19 cellular contexts compared by ENCODE assay signal in the genomic region with DNA sequence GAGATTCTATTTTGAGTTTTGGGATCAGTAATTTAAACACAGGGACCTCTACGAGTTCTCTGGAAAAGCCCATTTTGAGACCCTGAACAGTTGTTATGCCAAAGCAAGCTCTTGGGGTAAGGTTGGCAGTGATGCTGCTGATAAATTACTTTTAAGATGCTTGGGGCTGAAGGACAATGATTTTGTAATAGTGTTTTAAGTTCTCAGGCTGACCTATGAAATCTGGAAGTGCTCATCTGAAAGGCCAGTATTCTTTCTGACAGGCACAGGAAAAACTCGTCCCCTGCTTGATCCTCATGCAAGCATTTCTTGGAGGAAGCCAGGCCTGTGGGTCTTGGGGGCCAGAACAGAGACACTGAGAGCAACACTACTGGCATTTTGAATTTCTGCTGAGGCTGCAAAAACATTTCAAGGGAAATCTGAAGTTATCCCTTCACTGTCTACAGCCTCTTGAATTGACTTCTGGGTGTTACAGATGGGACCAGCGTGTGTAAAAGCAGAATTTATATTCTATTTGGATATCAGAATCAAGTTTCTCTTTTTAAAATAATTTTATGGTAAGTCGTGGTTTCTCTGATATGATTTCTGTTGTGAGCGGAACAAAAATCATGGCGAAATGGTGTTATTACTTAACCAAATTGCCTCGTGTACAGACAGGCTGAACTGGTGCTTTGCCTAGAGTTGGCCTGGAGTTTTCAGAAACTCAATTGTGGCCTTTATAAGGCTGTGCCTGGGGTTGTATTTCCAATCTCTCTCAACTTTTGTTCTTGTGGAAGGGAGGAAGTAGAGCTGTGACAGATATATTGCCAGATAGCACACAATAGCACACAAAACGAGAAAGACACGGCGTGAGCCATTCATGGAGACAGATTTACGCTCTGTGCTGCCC.
DNase-seq lines count a peak whose midpoint lies in the region; ATAC-seq, FAIRE-seq and TF ChIP-seq lines count a peak whose summit lies in the region.
"Had no signal": no experiment of that assay in that cellular context is flagged by ENCODE, and none has a peak within 500 bp of the region (broad histone marks: within the 10 kb centered on the region; RNA-seq: fewer than 3 reads in every experiment).

No MANE protein-coding gene starts in this region.

- peak overlapping the region; percentile 97 for H3K27ac ChIP-seq in OCI-LY1 (ENCODE audit: low read depth, low read length, poor library complexity, severe bottlenecking)
- peak overlapping the region; percentile 20 to 60 (median 48) for H3K27ac ChIP-seq in sigmoid colon

- H3K27me3 ChIP-seq in OCI-LY1 (ENCODE audit: insufficient read depth, low read length) (no peaks in the 10 kb centered on the region), sigmoid colon (no peaks in the 10 kb centered on the region)
- H3K27me3 ChIP-seq: adrenal gland had no signal

- intact Hi-C loops in left ventricle myocardium superior (cut with micrococcal nuclease) (no loop called here), sigmoid colon (cut with DNase I) (no loop called here)

- ATAC-seq in left ventricle myocardium superior: peak; percentile 20
- ATAC-seq in HG02623 (IDR thresholded peaks at IDR 0.05; ENCODE audit: unreplicated experiment): no peak
- ATAC-seq: stimulated activated effector memory CD8-positive, alpha-beta T cell treated with anti-CD3 and anti-CD28 coated beads, Interleukin-12 subunit alpha, Interleukin-12 subunit beta, amount 100 ng/mL, for 72 hours had no signal

- TF ChIP-seq POLR2A in GM12892 (IDR thresholded peaks at IDR 0.05; ENCODE audit: low read depth, low read length) (no peak), sigmoid colon (IDR thresholded peaks at IDR 0.05) (no peak)

- WGBS in sigmoid colon, 2 donors: 72 to 75% methylated on average over 11 of the region's 11 CpGs

- H3K4me2 ChIP-seq in OCI-LY1 (ENCODE audit: low read length): peak overlapping the region; percentile 55

- H3K9ac ChIP-seq in OCI-LY1 (ENCODE audit: low read length): peak overlapping the region; percentile 38

- TF ChIP-seq EP300 in sigmoid colon (IDR thresholded peaks at IDR 0.05): no peak

- H3K4me1 ChIP-seq in OCI-LY1 (ENCODE audit: insufficient read depth, low read length, severe bottlenecking) (peaks cover 99% of the 10 kb centered on the region), sigmoid colon (peaks cover 0 to 59% (median 44%) of the 10 kb centered on the region in 4 donors)

- TF ChIP-seq CTCF in OCI-LY1 (IDR thresholded peaks at IDR 0.05; ENCODE audit: low read length) (no peak), sigmoid colon (IDR thresholded peaks at IDR 0.05) (no peak)

- no peaks in the 10 kb centered on the region for H3K36me3 ChIP-seq in OCI-LY1 (ENCODE audit: insufficient read depth, low read length)
- H3K36me3 ChIP-seq in sigmoid colon: no peaks in the 10 kb centered on the region
- H3K36me3 ChIP-seq: adrenal gland had no signal

- no peak for DNase-seq in GM12892 (ENCODE audit: insufficient read length)
- DNase-seq in left ventricle myocardium superior: no peak
- DNase-seq in sigmoid colon: no peak
- no peak for DNase-seq in NCI-H510A (lab: John Stamatoyannopoulos, UW)
- DNase-seq in AG20443 (ENCODE audit: low spot score): no peak
- DNase-seq: activated CD4-positive, alpha-beta T cell treated with anti-CD3 and anti-CD28 coated beads, Interleukin-2, amount 10 ng/mL, durations not matched to agents 7 days and 5 days; activated T-cell treated with anti-CD3 and anti-CD28 coated beads, Interleukin-2, amount 50 U/mL, for 48 hours; adrenal gland; CD4-positive, CD25-positive, alpha-beta regulatory T cell; dermis blood vessel endothelial cell; GF-D8; H7; midbrain; MM.1S; stimulated activated CD4-positive, alpha-beta T cell treated with anti-CD3 and anti-CD28 coated beads, Interleukin-4, amount 100 ng/mL, for 1 hour had no signal

- no peaks in the 10 kb centered on the region for H3K9me3 ChIP-seq in OCI-LY1 (ENCODE audit: low read length)
- H3K9me3 ChIP-seq in sigmoid colon: no peaks in the 10 kb centered on the region
- H3K9me3 ChIP-seq: adrenal gland had no signal

- H3K4me3 ChIP-seq in OCI-LY1 (ENCODE audit: low read depth, low read length, poor library complexity, severe bottlenecking): peak overlapping the region; percentile 19
- H3K4me3 ChIP-seq in sigmoid colon: no peak overlapping the region
- H3K4me3 ChIP-seq: adrenal gland had no signal

- H3F3A ChIP-seq in OCI-LY1 (ENCODE audit: insufficient read depth, low read length): peaks cover 11% of the 10 kb centered on the region; the same call in 1 of the 2 replicates

- H3K79me2 ChIP-seq in OCI-LY1 (ENCODE audit: insufficient read depth, low read length): peaks cover 94% of the 10 kb centered on the region

- peak; percentile 50 for FAIRE-seq in GM12892 (lab: Jason Lieb, UNC)
- FAIRE-seq: RCC 7860 had no signal

- no peak overlapping the region for H2AFZ ChIP-seq in OCI-LY1 (ENCODE audit: low read length)

- no peaks in the 10 kb centered on the region for H3K9me2 ChIP-seq in OCI-LY1 (ENCODE audit: low read depth, low read length)

- no peaks in the 10 kb centered on the region for H4K20me1 ChIP-seq in OCI-LY1 (ENCODE audit: insufficient read depth, low read length)
